In genomic region chr22:37844904-37845334, GRCh38 we compare ENCODE assay signal across 8 cellular contexts. TPM values are rescaled to one million over a fixed set of nuclear protein-coding genes. Genes with fewer than 3 reads are reported as not detected.
DNase-seq lines count a peak whose midpoint lies in the region; ATAC-seq and TF ChIP-seq lines count a peak whose summit lies in the region.

No MANE protein-coding gene starts in this region.

- H3K4me1 Mint-ChIP-seq in stimulated activated naive CD8-positive, alpha-beta T cell treated with anti-CD3 and anti-CD28 coated beads, Interleukin-15, Interleukin-2, amounts not matched to agents 100 ng/mL and 50 ng/mL, for 24 hours (ENCODE audit: low read depth): peaks cover 38% of the 10 kb centered on the region

- H3K9me3 ChIP-seq in body of pancreas (no peaks in the 10 kb centered on the region), mucosa of rectum (ENCODE audit: control insufficient read depth in 2 of 2, low read length in 2 of 2) (no peaks in the 10 kb centered on the region), vagina (no peaks in the 10 kb centered on the region)

- peak overlapping the region in 1 of 2 donors; percentile 37 for H3K9ac ChIP-seq in mucosa of rectum (ENCODE audit: low read depth in 1 of 2, low read length in 2 of 2)

- H3K27me3 ChIP-seq in body of pancreas: no peaks in the 10 kb centered on the region
- no peaks in the 10 kb centered on the region for H3K27me3 ChIP-seq in mucosa of rectum (ENCODE audit: control insufficient read depth in 2 of 2, insufficient read depth in 2 of 2, low read length in 2 of 2)
- H3K27me3 ChIP-seq in vagina: no peaks in the 10 kb centered on the region

- peak overlapping the region; percentile 76 for H3K4me3 Mint-ChIP-seq in stimulated activated naive CD8-positive, alpha-beta T cell treated with anti-CD3 and anti-CD28 coated beads, Interleukin-15, Interleukin-2, amounts not matched to agents 100 ng/mL and 50 ng/mL, for 24 hours

- TF ChIP-seq POLR2A in body of pancreas (IDR thresholded peaks at IDR 0.05) (no peak), vagina (IDR thresholded peaks at IDR 0.05) (no peak)

- ATAC-seq in stimulated activated naive CD8-positive, alpha-beta T cell treated with anti-CD3 and anti-CD28 coated beads, Interleukin-15, Interleukin-2, amounts not matched to agents 100 U/mL and 50 U/mL, for 24 hours: no peak
- ATAC-seq in body of pancreas (no peak), HG03521 (IDR thresholded peaks at IDR 0.05; ENCODE audit: unreplicated experiment) (no peak)

- peaks cover 15% of the 10 kb centered on the region for H3K36me3 Mint-ChIP-seq in stimulated activated naive CD8-positive, alpha-beta T cell treated with anti-CD3 and anti-CD28 coated beads, Interleukin-15, Interleukin-2, amounts not matched to agents 100 ng/mL and 50 ng/mL, for 24 hours (ENCODE audit: low read depth)

- 51 to 65% methylated on average over 6 of the region's 6 CpGs for WGBS in body of pancreas, 2 donors

- no peaks in the 10 kb centered on the region for H3K36me3 ChIP-seq in body of pancreas (replicated peaks in 1 of 2; ENCODE audit: insufficient read depth in 1 of 2, low read depth in 2 of 2)
- H3K36me3 ChIP-seq in mucosa of rectum (ENCODE audit: control insufficient read depth in 2 of 2, insufficient read depth in 2 of 2, low read length in 2 of 2): peaks cover under 1 to 2% of the 10 kb centered on the region in 2 donors
- H3K36me3 ChIP-seq in vagina: no peaks in the 10 kb centered on the region

- peak overlapping the region; percentile 55 for H3K27ac Mint-ChIP-seq in stimulated activated naive CD8-positive, alpha-beta T cell treated with anti-CD3 and anti-CD28 coated beads, Interleukin-15, Interleukin-2, amounts not matched to agents 100 ng/mL and 50 ng/mL, for 24 hours

- H3K4me1 ChIP-seq in body of pancreas (peaks cover 39% of the 10 kb centered on the region), mucosa of rectum (ENCODE audit: control insufficient read depth in 2 of 2, insufficient read depth in 2 of 2, low read length in 2 of 2) (peaks cover 14% of the 10 kb centered on the region in 2 donors), vagina (peaks cover 33% of the 10 kb centered on the region)

- TF ChIP-seq CTCF in body of pancreas (IDR thresholded peaks at IDR 0.05): no peak
- TF ChIP-seq CTCF in vagina (IDR thresholded peaks at IDR 0.05): no peak

- H3K9me3 Mint-ChIP-seq in stimulated activated naive CD8-positive, alpha-beta T cell treated with anti-CD3 and anti-CD28 coated beads, Interleukin-15, Interleukin-2, amounts not matched to agents 100 ng/mL and 50 ng/mL, for 24 hours: peaks cover 3% of the 10 kb centered on the region

- intact Hi-C loops in body of pancreas (cut with DNase I) (no loop called here), vagina (cut with DNase I) (no loop called here)

- H3K27ac ChIP-seq in body of pancreas (peak overlapping the region in 3 of 4 donors; percentile 80 to 98 (median 89)), mucosa of rectum (ENCODE audit: low read depth in 2 of 2, low read length in 2 of 2) (peak overlapping the region; percentile 92 to 93), vagina (peak overlapping the region; percentile 75)

- H3K4me3 ChIP-seq in body of pancreas: peak overlapping the region in 1 of 2 donors; percentile 18
- peak overlapping the region; percentile 81 to 92 for H3K4me3 ChIP-seq in mucosa of rectum (ENCODE audit: low read length in 2 of 2)
- peak overlapping the region; percentile 73 to 84 for H3K4me3 ChIP-seq in vagina

- H3K27me3 Mint-ChIP-seq in stimulated activated naive CD8-positive, alpha-beta T cell treated with anti-CD3 and anti-CD28 coated beads, Interleukin-15, Interleukin-2, amounts not matched to agents 100 ng/mL and 50 ng/mL, for 24 hours: no peaks in the 10 kb centered on the region

- DNase-seq in stimulated activated naive CD8-positive, alpha-beta T cell treated with anti-CD3 and anti-CD28 coated beads, Interleukin-15, Interleukin-2, amounts not matched to agents 100 U/mL and 50 U/mL, for 24 hours: no peak
- DNase-seq in body of pancreas (no peak), vagina (ENCODE audit: extremely low spot score in 2 of 2) (no peak), NCI-H748 (lab: John Stamatoyannopoulos, UW; ENCODE audit: unreplicated experiment) (no peak), DMS153 treated with DMSO at 0.1 percent for 48 hours (lab: John Stamatoyannopoulos, UW; ENCODE audit: unreplicated experiment) (no peak)

RNA-seq across cellular contexts. Expression of gene ANKRD54, which starts 0.8 kb away (rescaled TPM):
- 10 to 100 TPM; 38.1 to 88.0 TPM for total RNA-seq in body of pancreas
- 56.7 TPM for total RNA-seq in vagina

RNA-seq across cellular contexts. Expression of gene EIF3L, which starts 4.3 kb away (rescaled TPM):
- total RNA-seq in body of pancreas (100 to 1,000 TPM; 139 to 230 TPM), vagina (338 TPM)

RNA-seq across cellular contexts. Expression of gene GALR3, which starts 21.7 kb away (rescaled TPM):
- not detected for total RNA-seq in body of pancreas
- total RNA-seq in vagina: not detected

RNA-seq across cellular contexts. Expression of gene GCAT, which starts 37.2 kb away (rescaled TPM):
- total RNA-seq in body of pancreas (10 to 100 TPM; 31.6 to 42.5 TPM), vagina (7.6 TPM)
